10 cellular contexts compared by ENCODE assay signal in the genomic region with DNA sequence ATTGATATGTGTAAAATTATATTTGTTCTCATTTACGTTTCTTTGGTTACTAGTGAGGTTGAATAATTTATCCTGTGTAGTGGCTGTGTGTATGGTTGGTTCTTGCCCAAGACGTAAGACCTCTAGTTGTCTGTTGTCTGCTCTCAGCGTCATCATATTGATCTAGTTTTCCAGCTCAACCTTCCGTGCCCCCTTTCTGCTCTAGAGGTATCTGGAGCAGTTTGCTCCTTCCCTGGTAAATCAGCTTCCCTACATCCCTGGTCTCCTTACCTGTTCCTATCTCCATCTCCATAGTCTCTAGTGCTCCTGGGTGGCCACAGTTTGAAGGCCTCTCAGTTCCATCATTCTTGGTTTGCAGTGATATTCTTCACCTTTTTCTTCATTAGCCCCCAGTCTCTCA. TPM values are rescaled to one million over a fixed set of nuclear protein-coding genes. Genes with fewer than 3 reads are reported as not detected.
DNase-seq lines count a peak whose midpoint lies in the region; ATAC-seq and TF ChIP-seq lines count a peak whose summit lies in the region.
"Had no signal": no experiment of that assay in that cellular context is flagged by ENCODE, and none has a peak within 500 bp of the region (broad histone marks: within the 10 kb centered on the region; RNA-seq: fewer than 3 reads in every experiment).

No MANE protein-coding gene starts in this region.

- no peaks in the 10 kb centered on the region for H3K9me3 ChIP-seq in SJSA1 (replicated peaks)
- no peaks in the 10 kb centered on the region for H3K9me3 ChIP-seq in skeletal muscle satellite cell (replicated peaks; ENCODE audit: low read length)
- H3K9me3 ChIP-seq: BE2C had no signal

- DNase-seq in activated CD4-positive, alpha-beta T cell treated with anti-CD3 and anti-CD28 coated beads, Interleukin-2, amount 10 ng/mL, durations not matched to agents 7 days and 5 days, result no peak
- no peak for DNase-seq in activated CD4-positive, alpha-beta T cell treated with anti-CD3 and anti-CD28 coated beads for 4 hours
- DNase-seq in SJSA1 (ENCODE audit: low read depth in 1 of 2, low spot score in 2 of 2) (no peak), epithelial cell of proximal tubule (ENCODE audit: low read depth) (no peak), foreskin melanocyte (no peak)
- no peak for DNase-seq in activated CD4-positive, CD25-positive, alpha-beta regulatory T cell treated with anti-CD3 and anti-CD28 coated beads, Interleukin-2, amount 50 U/mL, for 72 hours
- DNase-seq: BE2C, SIG-M5 had no signal

- peaks cover 31% of the 10 kb centered on the region for H3K4me1 Mint-ChIP-seq in activated CD4-positive, alpha-beta T cell treated with anti-CD3 and anti-CD28 coated beads, Interleukin-2, amount 10 ng/mL, durations not matched to agents 7 days and 5 days

- CTCF ChIA-PET in activated CD4-positive, alpha-beta T cell treated with anti-CD3 and anti-CD28 coated beads, Interleukin-2, amount 10 ng/mL, durations not matched to agents 7 days and 5 days (lab: Charles Lee), result interaction anchor here (1.1 kb wide), 1 partner anchor 38 kb away, joined by 3 read pairs; no protein-coding TSS in a partner anchor

- H3K9ac ChIP-seq in skeletal muscle satellite cell (ENCODE audit: low read depth, low read length), result peak overlapping the region; percentile 92

- H3K4me2 ChIP-seq in skeletal muscle satellite cell (ENCODE audit: low read length), result peak overlapping the region; percentile 96

- no peak overlapping the region for H3K27ac ChIP-seq in SJSA1

- H3K27me3 ChIP-seq in SJSA1 (replicated peaks) (no peaks in the 10 kb centered on the region; the same call in 1 of the 2 replicates), skeletal muscle satellite cell (ENCODE audit: control insufficient read depth, insufficient read depth, low read length) (peaks cover 6% of the 10 kb centered on the region)
- H3K27me3 ChIP-seq: BE2C had no signal

- no peak overlapping the region for H3K27ac Mint-ChIP-seq in activated CD4-positive, alpha-beta T cell treated with anti-CD3 and anti-CD28 coated beads, Interleukin-2, amount 10 ng/mL, durations not matched to agents 7 days and 5 days

- no peaks in the 10 kb centered on the region for H3K27me3 Mint-ChIP-seq in activated CD4-positive, alpha-beta T cell treated with anti-CD3 and anti-CD28 coated beads, Interleukin-2, amount 10 ng/mL, durations not matched to agents 7 days and 5 days

- no peak for TF ChIP-seq CTCF in epithelial cell of proximal tubule (conservative IDR thresholded peaks at IDR 0.05; ENCODE audit: low read depth, low read length)

- peak overlapping the region; percentile 88 for H3K4me3 Mint-ChIP-seq in activated CD4-positive, alpha-beta T cell treated with anti-CD3 and anti-CD28 coated beads, Interleukin-2, amount 10 ng/mL, durations not matched to agents 7 days and 5 days

- H3K36me3 ChIP-seq in SJSA1 (peaks cover 5% of the 10 kb centered on the region), skeletal muscle satellite cell (ENCODE audit: insufficient read depth, low read length) (peaks cover 6% of the 10 kb centered on the region)
- H3K36me3 ChIP-seq: BE2C had no signal

- H3K4me3 ChIP-seq in SJSA1 (peak overlapping the region; percentile 92), epithelial cell of proximal tubule (ENCODE audit: low read depth, low read length) (peak overlapping the region; percentile 79), skeletal muscle satellite cell (ENCODE audit: low read length) (peak overlapping the region; percentile 88)

- H3K4me1 ChIP-seq in SJSA1 (replicated peaks) (peaks cover 9% of the 10 kb centered on the region), skeletal muscle satellite cell (ENCODE audit: control insufficient read depth, insufficient read depth, low read length) (peaks cover 32% of the 10 kb centered on the region)
- H3K4me1 ChIP-seq: BE2C had no signal

- H3K36me3 Mint-ChIP-seq in activated CD4-positive, alpha-beta T cell treated with anti-CD3 and anti-CD28 coated beads, Interleukin-2, amount 10 ng/mL, durations not matched to agents 7 days and 5 days (ENCODE audit: low read depth), result no peaks in the 10 kb centered on the region

- H3K9me3 Mint-ChIP-seq in activated CD4-positive, alpha-beta T cell treated with anti-CD3 and anti-CD28 coated beads, Interleukin-2, amount 10 ng/mL, durations not matched to agents 7 days and 5 days, result no peaks in the 10 kb centered on the region

- ATAC-seq in HG03439 (IDR thresholded peaks at IDR 0.05; ENCODE audit: unreplicated experiment), result no peak

- POLR2A ChIA-PET in activated CD4-positive, alpha-beta T cell treated with anti-CD3 and anti-CD28 coated beads, Interleukin-2, amount 10 ng/mL, durations not matched to agents 7 days and 5 days (lab: Charles Lee), result interaction anchor here (0.8 kb wide), 1 partner anchor 19 kb away, joined by 3 read pairs; a partner anchor contains a TSS

RNA-seq across cellular contexts. Expression of a gene that starts 1.2 kb away (rescaled TPM):
- total RNA-seq in activated CD4-positive, alpha-beta T cell treated with anti-CD3 and anti-CD28 coated beads, Interleukin-2, amount 10 ng/mL, durations not matched to agents 7 days and 5 days, result 10 to 100 TPM; 13.6 to 16.5 TPM
- total RNA-seq in SJSA1 (2014; rRNA removed; shearing (Covaris generic)), result 20.7 and 24.3 TPM in 2 replicates
- 27.3 and 35.6 TPM in 2 replicates for total RNA-seq in epithelial cell of proximal tubule
- 15.7 and 21.6 TPM in 2 replicates for total RNA-seq in skeletal muscle satellite cell (2012; rRNA removed)

RNA-seq across cellular contexts. Expression of a gene that starts 12.9 kb away (rescaled TPM):
- not detected for total RNA-seq in activated CD4-positive, alpha-beta T cell treated with anti-CD3 and anti-CD28 coated beads, Interleukin-2, amount 10 ng/mL, durations not matched to agents 7 days and 5 days
- total RNA-seq in SJSA1 (2014; rRNA removed; shearing (Covaris generic)), result not detected in 2 replicates
- total RNA-seq in epithelial cell of proximal tubule, result not detected in 2 replicates
- total RNA-seq in skeletal muscle satellite cell (2012; rRNA removed), result not detected in 2 replicates

RNA-seq across cellular contexts. Expression of a gene that starts 17.8 kb away (rescaled TPM):
- total RNA-seq in activated CD4-positive, alpha-beta T cell treated with anti-CD3 and anti-CD28 coated beads, Interleukin-2, amount 10 ng/mL, durations not matched to agents 7 days and 5 days, result 10 to 100 TPM; 12.5 to 13.7 TPM
- 42.0 and 45.8 TPM in 2 replicates for total RNA-seq in SJSA1 (2014; rRNA removed; shearing (Covaris generic))
- total RNA-seq in epithelial cell of proximal tubule, result 5.0 and 22.3 TPM in 2 replicates
- 15.0 and 28.2 TPM in 2 replicates for total RNA-seq in skeletal muscle satellite cell (2012; rRNA removed)

RNA-seq across cellular contexts. Expression of a gene that starts 18.9 kb away (rescaled TPM):
- total RNA-seq in activated CD4-positive, alpha-beta T cell treated with anti-CD3 and anti-CD28 coated beads, Interleukin-2, amount 10 ng/mL, durations not matched to agents 7 days and 5 days, result 100 to 1,000 TPM; 281 to 310 TPM
- total RNA-seq in SJSA1 (2014; rRNA removed; shearing (Covaris generic)), result 570 and 815 TPM in 2 replicates
- total RNA-seq in epithelial cell of proximal tubule, result 393 and 559 TPM in 2 replicates
- 333 and 363 TPM in 2 replicates for total RNA-seq in skeletal muscle satellite cell (2012; rRNA removed)
